7 cellular contexts compared by ENCODE assay signal in the genomic region with DNA sequence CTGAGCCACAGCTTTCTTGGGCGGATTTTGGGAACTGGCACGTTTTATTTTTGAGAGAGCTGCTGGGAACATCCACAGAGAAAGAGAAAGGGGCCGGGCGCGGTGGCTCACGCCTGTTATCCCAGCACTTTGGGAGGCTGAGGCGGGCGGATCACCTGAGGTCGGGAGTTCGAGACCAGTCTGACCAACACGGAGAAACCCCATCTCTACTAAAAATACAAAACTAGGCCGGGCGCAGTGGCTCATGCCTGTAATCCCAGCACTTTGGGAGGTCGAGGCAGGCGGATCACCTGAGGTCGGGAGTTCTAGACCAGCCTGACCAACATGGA. TPM values are rescaled to one million over a fixed set of nuclear protein-coding genes. Genes with fewer than 3 reads are reported as not detected.
DNase-seq lines count a peak whose midpoint lies in the region; ATAC-seq and TF ChIP-seq lines count a peak whose summit lies in the region.
"Not testable (repeated sequence)": the region's sequence is repeated elsewhere in the genome, so short reads cannot be mapped to it uniquely, and the experiment has no call there.

No MANE protein-coding gene starts in this region.

- H2AFZ ChIP-seq in GM23338, result peak overlapping the region; percentile 83; the same call in 1 of the 2 replicates
- H2AFZ ChIP-seq in smooth muscle cell (ENCODE audit: low read depth), result not testable (repeated sequence)

- not testable (repeated sequence) for H3K9me3 ChIP-seq in Panc1 (ENCODE audit: control insufficient read depth, insufficient read depth, low read depth, low read length); right atrium auricular region; smooth muscle cell (replicated peaks; ENCODE audit: low read depth)

- WGBS in smooth muscle cell (ENCODE audit: low lambda C conversion rate), result 89% methylated on average over 16 of the region's 16 CpGs

- peaks cover 18% of the 10 kb centered on the region for H3F3A ChIP-seq in GM23338 (replicated peaks; ENCODE audit: low read depth)
- not testable (repeated sequence) for H3F3A ChIP-seq in smooth muscle cell (ENCODE audit: low read depth)

- not testable (repeated sequence) for H3K36me3 ChIP-seq in GM23338 (ENCODE audit: insufficient read depth); Panc1 (ENCODE audit: control insufficient read depth, insufficient read depth, low read length); right atrium auricular region; smooth muscle cell (ENCODE audit: low read depth)

- not testable (repeated sequence) for H3K9ac ChIP-seq in smooth muscle cell (ENCODE audit: low read depth)

- not testable (repeated sequence) for H3K9me3 Mint-ChIP-seq in GM23338; activated naive CD4-positive, alpha-beta T cell treated with anti-CD3 and anti-CD28 coated beads for 36 hours; dendritic cell treated with granulocyte-macrophage colony-stimulating factor and Interleukin-4, amounts not matched to agents 40 ng/mL and 50 ng/mL, for 4 days; naive B cell

- H3K4me2 ChIP-seq in GM23338, result peak overlapping the region; percentile 98
- H3K4me2 ChIP-seq in smooth muscle cell, result peak overlapping the region; percentile 93

- not testable (repeated sequence) for H3K4me1 ChIP-seq in GM23338 (ENCODE audit: insufficient read depth)
- H3K4me1 ChIP-seq in Panc1 (ENCODE audit: control insufficient read depth, insufficient read depth, low read length) (peaks cover 17% of the 10 kb centered on the region), right atrium auricular region (peaks cover 0 to 37% of the 10 kb centered on the region in 2 donors), smooth muscle cell (ENCODE audit: low read depth) (peaks cover 31% of the 10 kb centered on the region)

- intact Hi-C loops in Panc1 (cut with micrococcal nuclease; ENCODE audit: unreplicated experiment), result not testable (repeated sequence)
- intact Hi-C loops in activated naive CD4-positive, alpha-beta T cell treated with anti-CD3 and anti-CD28 coated beads for 36 hours (cut with micrococcal nuclease), result loop anchor here (5.0 kb wide), 2 partner anchors 404 to 594 kb away; a partner anchor contains a TSS
- intact Hi-C loops in dendritic cell treated with granulocyte-macrophage colony-stimulating factor and Interleukin-4, amounts not matched to agents 40 ng/mL and 50 ng/mL, for 4 days (cut with micrococcal nuclease), result loop anchor here (5.0 kb wide), 1 partner anchor 56 kb away; a partner anchor contains a TSS

- POLR2A ChIA-PET in Panc1 (lab: Charles Lee), result interaction anchor here (0.5 kb wide), 1 partner anchor 84 kb away, joined by 5 read pairs; no protein-coding TSS in a partner anchor

- H3K27ac ChIP-seq in GM23338 (ENCODE audit: low read depth), result peak overlapping the region; percentile 99
- H3K27ac ChIP-seq in Panc1 (ENCODE audit: low read length), result peak overlapping the region; percentile 85
- H3K27ac ChIP-seq in right atrium auricular region, result peak overlapping the region; percentile 91 to 94
- not testable (repeated sequence) for H3K27ac ChIP-seq in smooth muscle cell (ENCODE audit: low read depth)

- not testable (repeated sequence) for H3K27me3 ChIP-seq in GM23338 (ENCODE audit: insufficient read depth); Panc1 (ENCODE audit: control insufficient read depth, insufficient read depth, low read length); right atrium auricular region; smooth muscle cell (ENCODE audit: low read depth)

- CTCF ChIA-PET in Panc1 (lab: Charles Lee); activated naive CD4-positive, alpha-beta T cell treated with anti-CD3 and anti-CD28 coated beads for 36 hours (lab: Charles Lee): not testable (repeated sequence)

- H3K9me2 ChIP-seq in GM23338 (ENCODE audit: insufficient read depth), result not testable (repeated sequence)

- H3K27ac Mint-ChIP-seq in GM23338, result peak overlapping the region; percentile 80; the same call in 1 of the 2 replicates
- H3K27ac Mint-ChIP-seq in activated naive CD4-positive, alpha-beta T cell treated with anti-CD3 and anti-CD28 coated beads for 36 hours, result peak overlapping the region; percentile 91
- H3K27ac Mint-ChIP-seq in dendritic cell treated with granulocyte-macrophage colony-stimulating factor and Interleukin-4, amounts not matched to agents 40 ng/mL and 50 ng/mL, for 4 days, result peak overlapping the region; percentile 91
- H3K27ac Mint-ChIP-seq in naive B cell, result peak overlapping the region; percentile 18 to 93 (median 48)

- peak overlapping the region; percentile 95 for H3K4me3 ChIP-seq in GM23338
- peak overlapping the region; percentile 54 to 74 for H3K4me3 ChIP-seq in Panc1 (ENCODE audit: low read depth in 2 of 2, low read length in 2 of 2)
- H3K4me3 ChIP-seq in right atrium auricular region, result peak overlapping the region in 1 of 2 donors; percentile 77
- H3K4me3 ChIP-seq in smooth muscle cell, result peak overlapping the region; percentile 68

- not testable (repeated sequence) for BruUV-seq in Panc1 (replicated peaks; lab: Mats Ljungman, UMichigan)

- H3K4me3 Mint-ChIP-seq in GM23338, result peak overlapping the region; percentile 88
- H3K4me3 Mint-ChIP-seq in activated naive CD4-positive, alpha-beta T cell treated with anti-CD3 and anti-CD28 coated beads for 36 hours, result peak overlapping the region; percentile 80
- peak overlapping the region; percentile 80 for H3K4me3 Mint-ChIP-seq in dendritic cell treated with granulocyte-macrophage colony-stimulating factor and Interleukin-4, amounts not matched to agents 40 ng/mL and 50 ng/mL, for 4 days
- H3K4me3 Mint-ChIP-seq in naive B cell, result peak overlapping the region; percentile 84 to 93 (median 89)

- H3K36me3 Mint-ChIP-seq in GM23338 (ENCODE audit: low read depth), result peaks cover 26% of the 10 kb centered on the region
- H3K36me3 Mint-ChIP-seq in activated naive CD4-positive, alpha-beta T cell treated with anti-CD3 and anti-CD28 coated beads for 36 hours (ENCODE audit: low read depth), result peaks cover 23% of the 10 kb centered on the region
- peaks cover 27% of the 10 kb centered on the region for H3K36me3 Mint-ChIP-seq in dendritic cell treated with granulocyte-macrophage colony-stimulating factor and Interleukin-4, amounts not matched to agents 40 ng/mL and 50 ng/mL, for 4 days (ENCODE audit: low read depth)
- H3K36me3 Mint-ChIP-seq in naive B cell, result not testable (repeated sequence)

- not testable (repeated sequence) for ATAC-seq in GM23338; Panc1; naive B cell (ENCODE audit: low read depth in 2 of 2)

- peaks cover 19% of the 10 kb centered on the region for H3K79me2 ChIP-seq in GM23338 (replicated peaks; ENCODE audit: insufficient read depth)
- not testable (repeated sequence) for H3K79me2 ChIP-seq in smooth muscle cell (ENCODE audit: low read depth)

- DNase-seq in GM23338 (ENCODE audit: low spot score); Panc1 (ENCODE audit: low read depth, low spot score); activated naive CD4-positive, alpha-beta T cell treated with anti-CD3 and anti-CD28 coated beads for 36 hours; right atrium auricular region (ENCODE audit: low spot score); naive B cell; smooth muscle cell (lab: John Stamatoyannopoulos, UW; ENCODE audit: unreplicated experiment): not testable (repeated sequence)

- not testable (repeated sequence) for TF ChIP-seq CTCF in GM23338 (conservative IDR thresholded peaks at IDR 0.05; ENCODE audit: low read depth in 2 of 2); Panc1 (IDR thresholded peaks at IDR 0.05); right atrium auricular region (IDR thresholded peaks at IDR 0.05); smooth muscle cell (IDR thresholded peaks at IDR 0.05; ENCODE audit: borderline replicate concordance, insufficient read depth, poor library complexity, severe bottlenecking)

- not testable (repeated sequence) for H4K20me1 ChIP-seq in GM23338 (replicated peaks; ENCODE audit: insufficient read depth)
- H4K20me1 ChIP-seq in smooth muscle cell (ENCODE audit: low read depth), result peaks cover 28% of the 10 kb centered on the region

- H3K27me3 Mint-ChIP-seq in GM23338 (ENCODE audit: insufficient read depth, low read depth, poor library complexity), result peaks cover 23% of the 10 kb centered on the region
- H3K27me3 Mint-ChIP-seq in activated naive CD4-positive, alpha-beta T cell treated with anti-CD3 and anti-CD28 coated beads for 36 hours (ENCODE audit: low read depth); naive B cell: not testable (repeated sequence)
- peaks cover 13% of the 10 kb centered on the region for H3K27me3 Mint-ChIP-seq in dendritic cell treated with granulocyte-macrophage colony-stimulating factor and Interleukin-4, amounts not matched to agents 40 ng/mL and 50 ng/mL, for 4 days

- in situ Hi-C loops in Panc1 (cut with HindIII; ENCODE audit: low pct_unique_long_range_greater_than_20kb, low sequenced_read_pairs), result not testable (repeated sequence)

- peaks cover 27% of the 10 kb centered on the region for H3K4me1 Mint-ChIP-seq in GM23338
- peaks cover 21% of the 10 kb centered on the region for H3K4me1 Mint-ChIP-seq in activated naive CD4-positive, alpha-beta T cell treated with anti-CD3 and anti-CD28 coated beads for 36 hours (ENCODE audit: low read depth)
- peaks cover 33% of the 10 kb centered on the region for H3K4me1 Mint-ChIP-seq in dendritic cell treated with granulocyte-macrophage colony-stimulating factor and Interleukin-4, amounts not matched to agents 40 ng/mL and 50 ng/mL, for 4 days (ENCODE audit: low read depth)
- H3K4me1 Mint-ChIP-seq in naive B cell, result peaks cover 25 to 35% (median 34%) of the 10 kb centered on the region in 3 donors

RNA-seq across cellular contexts. Expression of a gene that starts 1.8 kb away (rescaled TPM):
- total RNA-seq in GM23338 (2014; rRNA removed; shearing (Covaris generic)), result 51.5 and 56.8 TPM in 2 replicates
- polyA plus RNA-seq in GM23338 (2016; fragmentation: Nextera tagmentation; extraction: Ambion mirVana), result 22.0 and 23.2 TPM in 2 replicates
- 18.6 TPM for total RNA-seq in Panc1 (2021; ENCODE audit: unreplicated experiment)
- 30.3 TPM for polyA plus RNA-seq in Panc1 (2012; ENCODE audit: insufficient read length)
- total RNA-seq in activated naive CD4-positive, alpha-beta T cell treated with anti-CD3 and anti-CD28 coated beads for 36 hours, result 10 to 100 TPM; 18.5 to 19.4 TPM
- total RNA-seq in right atrium auricular region, result 10 to 100 TPM in 1 of 2 donors, 1 to 10 TPM in 1; 9.2 to 15.5 TPM
- polyA plus RNA-seq in naive B cell (ENCODE audit: low read depth in 6 of 6), result 10 to 100 TPM; 13.3 to 24.9 (median 15.1) TPM
- total RNA-seq in smooth muscle cell, result 12.9 and 14.3 TPM in 2 replicates
- 11.9 and 22.1 TPM in 2 replicates for polyA plus RNA-seq in smooth muscle cell

RNA-seq across cellular contexts. Expression of a gene that starts 51.4 kb away (rescaled TPM):
- total RNA-seq in GM23338 (2014; rRNA removed; shearing (Covaris generic)), result 63.9 and 69.7 TPM in 2 replicates
- polyA plus RNA-seq in GM23338 (2016; fragmentation: Nextera tagmentation; extraction: Ambion mirVana), result 78.1 and 87.6 TPM in 2 replicates
- 51.2 TPM for total RNA-seq in Panc1 (2021; ENCODE audit: unreplicated experiment)
- 78.3 TPM for polyA plus RNA-seq in Panc1 (2012; ENCODE audit: insufficient read length)
- total RNA-seq in activated naive CD4-positive, alpha-beta T cell treated with anti-CD3 and anti-CD28 coated beads for 36 hours, result 10 to 100 TPM; 77.1 to 78.7 TPM
- total RNA-seq in right atrium auricular region, result 10 to 100 TPM; 63.6 to 95.7 TPM
- polyA plus RNA-seq in naive B cell (ENCODE audit: low read depth in 6 of 6), result 100 to 1,000 TPM in 4 of 6 donors, 10 to 100 TPM in 2; 91.4 to 118 (median 110) TPM
- 59.5 and 78.4 TPM in 2 replicates for total RNA-seq in smooth muscle cell
- polyA plus RNA-seq in smooth muscle cell, result 64.3 and 69.2 TPM in 2 replicates

RNA-seq across cellular contexts. Expression of a gene that starts 55.7 kb away (rescaled TPM):
- total RNA-seq in GM23338 (2014; rRNA removed; shearing (Covaris generic)), result 1.6 and 2.2 TPM in 2 replicates
- 1.1 and 1.5 TPM in 2 replicates for polyA plus RNA-seq in GM23338 (2016; fragmentation: Nextera tagmentation; extraction: Ambion mirVana)
- total RNA-seq in Panc1 (2021; ENCODE audit: unreplicated experiment), result 3.6 TPM
- polyA plus RNA-seq in Panc1 (2012; ENCODE audit: insufficient read length), result 3.5 TPM
- total RNA-seq in activated naive CD4-positive, alpha-beta T cell treated with anti-CD3 and anti-CD28 coated beads for 36 hours, result 10 to 100 TPM; 27.4 to 28.6 TPM
- 10 to 100 TPM; 14.6 to 17.6 TPM for total RNA-seq in right atrium auricular region
- 100 to 1,000 TPM; 107 to 235 (median 181) TPM for polyA plus RNA-seq in naive B cell (ENCODE audit: low read depth in 6 of 6)
- total RNA-seq in smooth muscle cell, result 12.6 and 16.9 TPM in 2 replicates
- polyA plus RNA-seq in smooth muscle cell, result 20.2 and 26.3 TPM in 2 replicates
